Comparison of ENCODE assay signal across 8 cellular contexts in the genomic region with DNA sequence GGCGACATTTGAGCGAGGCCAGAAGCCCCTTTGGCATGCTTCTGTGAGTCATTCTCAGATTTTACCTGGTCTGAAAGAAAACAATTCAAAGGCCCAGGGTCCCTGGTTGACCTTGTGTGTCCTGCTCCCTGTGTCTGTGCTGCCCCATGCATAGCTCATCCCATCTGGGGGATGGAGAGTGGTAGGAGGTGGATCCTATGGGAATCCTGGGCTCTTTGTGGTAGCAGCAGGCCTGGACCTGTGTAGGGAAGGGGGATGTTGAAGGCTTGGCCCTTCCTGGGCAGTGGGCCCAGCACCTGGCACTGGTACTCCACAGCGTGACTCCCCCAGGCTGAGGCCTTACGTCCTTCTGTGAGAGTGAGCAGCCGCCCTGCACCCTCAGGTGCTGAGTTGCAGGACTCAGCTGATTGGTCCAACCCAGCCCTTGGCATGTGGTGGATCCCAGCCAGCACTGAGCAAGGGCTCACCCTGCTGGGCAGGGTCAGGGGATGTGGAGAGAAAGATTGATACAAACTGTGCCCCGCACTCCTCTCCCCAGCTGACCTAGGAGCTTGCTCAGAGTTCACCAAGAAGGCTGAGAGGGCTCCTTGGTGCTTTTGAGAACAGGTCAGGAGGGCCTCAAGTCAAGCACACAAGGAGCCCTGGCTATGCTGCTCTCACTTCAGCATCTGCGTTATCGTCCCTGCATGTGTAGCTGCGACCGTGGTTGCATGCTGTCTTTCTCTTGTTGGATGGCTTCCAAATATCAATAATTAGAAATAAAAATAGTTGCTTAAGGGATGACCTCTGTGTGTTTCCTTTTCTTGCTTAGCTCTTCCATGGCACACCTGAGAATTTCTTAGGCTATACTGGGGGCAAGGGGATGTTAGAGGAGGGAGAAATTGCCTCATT. TPM values are rescaled to one million over a fixed set of nuclear protein-coding genes. Genes with fewer than 3 reads are reported as not detected.
DNase-seq lines count a peak whose midpoint lies in the region; ATAC-seq and TF ChIP-seq lines count a peak whose summit lies in the region.

No MANE protein-coding gene starts in this region.

- H3K36me3 ChIP-seq in lower lobe of right lung (peaks cover 5% of the 10 kb centered on the region), smooth muscle cell (ENCODE audit: low read depth) (no peaks in the 10 kb centered on the region)

- peaks cover 6% of the 10 kb centered on the region for H3K79me2 ChIP-seq in smooth muscle cell (ENCODE audit: low read depth)

- H3K4me2 ChIP-seq in smooth muscle cell: no peak overlapping the region

- H3K9ac ChIP-seq in smooth muscle cell (ENCODE audit: low read depth): no peak overlapping the region

- in situ Hi-C loops in ACHN (cut with HindIII; ENCODE audit: low pct_ligation_motif_present, low pct_unique_long_range_greater_than_20kb, low sequenced_read_pairs) (no loop called here), T47D (cut with HindIII; ENCODE audit: low pct_unique_long_range_greater_than_20kb, low sequenced_read_pairs) (no loop called here)

- H3K27me3 ChIP-seq in lower lobe of right lung (ENCODE audit: low read depth) (no peaks in the 10 kb centered on the region), smooth muscle cell (ENCODE audit: low read depth) (no peaks in the 10 kb centered on the region)

- WGBS in smooth muscle cell (ENCODE audit: low lambda C conversion rate): 84% methylated on average over 10 of the region's 10 CpGs

- ATAC-seq in lower lobe of right lung (peak; percentile 69 to 76), GM21619 (IDR thresholded peaks at IDR 0.05; ENCODE audit: unreplicated experiment) (no peak), GM18870 (IDR thresholded peaks at IDR 0.05; ENCODE audit: unreplicated experiment) (no peak)

- H3K4me1 ChIP-seq in lower lobe of right lung: no peaks in the 10 kb centered on the region
- H3K4me1 ChIP-seq in smooth muscle cell (ENCODE audit: low read depth): no peaks in the 10 kb centered on the region

- TF ChIP-seq CTCF in LNCaP clone FGC (IDR thresholded peaks at IDR 0.05; ENCODE audit: control insufficient read depth, extremely low read depth, insufficient read depth): peak; percentile 31
- no peak for TF ChIP-seq CTCF in lower lobe of right lung (IDR thresholded peaks at IDR 0.05)
- TF ChIP-seq CTCF in smooth muscle cell (IDR thresholded peaks at IDR 0.05; ENCODE audit: borderline replicate concordance, insufficient read depth, poor library complexity, severe bottlenecking): no peak

- H3F3A ChIP-seq in smooth muscle cell (ENCODE audit: low read depth): no peaks in the 10 kb centered on the region

- intact Hi-C loops in lower lobe of right lung (cut with DNase I): no loop called here

- H4K20me1 ChIP-seq in smooth muscle cell (ENCODE audit: low read depth): peaks cover 15% of the 10 kb centered on the region

- H3K27ac ChIP-seq in lower lobe of right lung (no peak overlapping the region), smooth muscle cell (ENCODE audit: low read depth) (no peak overlapping the region)

- no peak overlapping the region for H2AFZ ChIP-seq in smooth muscle cell (ENCODE audit: low read depth)

- DNase-seq in ACHN: peak; percentile 9
- DNase-seq in LNCaP clone FGC (ENCODE audit: low read depth): no peak
- DNase-seq in T47D (ENCODE audit: low read depth in 1 of 2, low spot score in 1 of 2): peak; percentile 70 to 72
- no peak for DNase-seq in lower lobe of right lung
- DNase-seq in smooth muscle cell (lab: John Stamatoyannopoulos, UW; ENCODE audit: unreplicated experiment): no peak
- DNase-seq in Kasumi-1 (lab: John Stamatoyannopoulos, UW): no peak

- no peak overlapping the region for H3K4me3 ChIP-seq in LNCaP clone FGC (ENCODE audit: low read depth, low read length)
- no peak overlapping the region for H3K4me3 ChIP-seq in lower lobe of right lung
- no peak overlapping the region for H3K4me3 ChIP-seq in smooth muscle cell

- H3K9me3 ChIP-seq in lower lobe of right lung (no peaks in the 10 kb centered on the region), smooth muscle cell (replicated peaks; ENCODE audit: low read depth) (no peaks in the 10 kb centered on the region)

RNA-seq across cellular contexts. Expression of gene JMJD7, which starts 21.4 kb away (rescaled TPM):
- total RNA-seq in lower lobe of right lung (24.3 TPM), smooth muscle cell (5.0 TPM in 1 of 2 replicates, not detected in the other)
- 3.3 and 7.8 TPM in 2 replicates for polyA plus RNA-seq in smooth muscle cell

RNA-seq across cellular contexts. Expression of gene PLA2G4B, which starts 32.1 kb away (rescaled TPM):
- total RNA-seq in lower lobe of right lung (13.8 TPM), smooth muscle cell (0.85 and 4.2 TPM in 2 replicates)
- polyA plus RNA-seq in smooth muscle cell: 2.2 and 9.5 TPM in 2 replicates

RNA-seq across cellular contexts. Expression of gene MAPKBP1, which starts 32.3 kb away (rescaled TPM):
- total RNA-seq in lower lobe of right lung (17.0 TPM), smooth muscle cell (9.0 and 10.7 TPM in 2 replicates)
- 6.6 and 9.3 TPM in 2 replicates for polyA plus RNA-seq in smooth muscle cell

Comparison
In these comparisons a context has a peak if more than half of its experiments do, and no peak if none do; other contexts are left out.
1. DNase-seq: peak in ACHN (single experiment) and T47D (2 of 2); none in LNCaP clone FGC (single experiment), lower lobe of right lung (single experiment), smooth muscle cell (single experiment) and Kasumi-1 (0 of 2).
2. ATAC-seq: peak in lower lobe of right lung (2 of 2); none in GM21619 (single experiment) and GM18870 (single experiment).